Comparison of ENCODE assay signal across 2 cellular contexts in the genomic region with DNA sequence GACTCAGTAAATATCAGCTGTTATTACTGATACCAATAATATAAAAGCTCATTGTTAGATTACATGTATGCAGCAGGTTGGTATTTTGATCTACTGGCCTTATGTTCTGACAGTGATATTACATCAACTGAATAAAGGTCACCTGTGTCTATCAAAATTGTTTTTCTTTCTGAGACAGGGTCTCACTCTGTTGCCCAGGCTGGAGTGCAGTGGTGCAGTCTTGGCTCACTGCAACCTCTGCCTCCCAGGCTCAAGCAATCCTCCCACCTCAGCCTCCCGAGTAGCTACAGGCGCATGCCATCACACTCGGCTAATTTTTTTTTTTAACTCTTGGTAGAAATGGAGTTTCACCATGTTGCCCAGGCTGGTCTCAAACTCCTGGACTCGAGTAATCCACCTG. TPM values are rescaled to one million over a fixed set of nuclear protein-coding genes. Genes with fewer than 3 reads are reported as not detected.
"Had no signal": no experiment of that assay in that cellular context is flagged by ENCODE, and none has a peak within 500 bp of the region (broad histone marks: within the 10 kb centered on the region; RNA-seq: fewer than 3 reads in every experiment).

No MANE protein-coding gene starts in this region.

RNA-seq across cellular contexts. Expression of a gene that starts 1.1 kb away (rescaled TPM):
- total RNA-seq: HT1080, SJSA1 had no signal
